1 cellular context compared by ENCODE assay signal in the genomic region with DNA sequence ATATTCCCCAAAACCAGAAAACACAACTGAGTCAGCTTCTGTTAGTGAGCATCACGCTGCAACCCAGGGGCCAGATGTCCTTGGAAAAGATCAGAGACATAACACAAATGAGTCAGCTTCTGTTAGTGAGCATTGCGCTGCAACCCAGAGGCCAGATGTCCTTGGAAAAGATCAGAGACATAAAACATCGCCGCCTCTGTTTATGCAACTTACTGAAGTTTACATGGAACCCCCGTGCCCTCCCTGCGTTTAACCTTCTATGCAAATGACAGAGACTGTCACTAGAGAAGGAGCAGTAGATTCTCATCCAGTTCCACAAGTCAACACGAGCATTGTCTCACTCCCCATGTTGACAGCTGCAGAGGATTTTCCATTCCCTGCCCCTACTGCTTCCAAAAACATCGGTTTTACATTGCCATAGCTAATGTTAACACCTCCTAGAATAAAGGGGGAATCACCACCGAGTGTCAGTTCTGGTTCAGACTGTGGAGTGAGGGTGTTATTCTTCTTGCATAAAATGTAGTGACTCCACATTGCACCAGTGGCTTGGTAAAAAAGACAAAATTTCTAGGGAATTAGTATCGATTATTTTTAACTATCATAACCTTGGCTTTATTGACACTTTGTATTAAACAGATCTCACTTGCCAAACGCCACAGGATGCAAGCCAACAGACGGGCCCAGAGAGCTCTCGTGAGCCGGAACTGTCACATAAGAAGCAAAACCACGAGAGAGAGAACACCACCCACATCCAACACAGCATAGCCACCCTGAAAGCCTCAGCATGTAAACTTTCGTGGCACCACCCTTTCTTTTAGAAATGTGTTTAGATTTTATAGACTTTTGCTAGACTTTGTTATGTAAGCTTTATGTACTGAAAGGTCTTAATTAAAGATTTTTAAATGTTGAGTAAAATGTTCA.
TF ChIP-seq lines count a peak whose summit lies in the region.

No MANE protein-coding gene starts in this region.

TF ChIP-seq in HepG2, 621 proteins besides CTCF, POLR2A, EP300 and RAD21 (continued from another document and continues in another):
- TF ChIP-seq, protein P1, sequence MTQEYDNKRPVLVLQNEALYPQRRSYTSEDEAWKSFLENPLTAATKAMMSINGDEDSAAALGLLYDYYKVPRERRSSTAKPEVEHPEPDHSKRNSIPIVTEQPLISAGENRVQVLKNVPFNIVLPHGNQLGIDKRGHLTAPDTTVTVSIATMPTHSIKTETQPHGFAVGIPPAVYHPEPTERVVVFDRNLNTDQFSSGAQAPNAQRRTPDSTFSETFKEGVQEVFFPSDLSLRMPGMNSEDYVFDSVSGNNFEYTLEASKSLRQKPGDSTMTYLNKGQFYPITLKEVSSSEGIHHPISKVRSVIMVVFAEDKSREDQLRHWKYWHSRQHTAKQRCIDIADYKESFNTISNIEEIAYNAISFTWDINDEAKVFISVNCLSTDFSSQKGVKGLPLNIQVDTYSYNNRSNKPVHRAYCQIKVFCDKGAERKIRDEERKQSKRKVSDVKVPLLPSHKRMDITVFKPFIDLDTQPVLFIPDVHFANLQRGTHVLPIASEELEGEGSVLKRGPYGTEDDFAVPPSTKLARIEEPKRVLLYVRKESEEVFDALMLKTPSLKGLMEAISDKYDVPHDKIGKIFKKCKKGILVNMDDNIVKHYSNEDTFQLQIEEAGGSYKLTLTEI (CRISPR knock-in tag; conservative IDR thresholded peaks at IDR 0.05) = no peak
- TF ChIP-seq RBM39 (IDR thresholded peaks at IDR 0.05; ENCODE audit: low read depth, low read length, poor library complexity, severe bottlenecking) (no peak), KDM5B (CRISPR knock-in tag; IDR thresholded peaks at IDR 0.05; ENCODE audit: borderline replicate concordance) (no peak), NRL (CRISPR knock-in tag; IDR thresholded peaks at IDR 0.05; ENCODE audit: borderline replicate concordance) (no peak), MED8 (CRISPR knock-in tag; IDR thresholded peaks at IDR 0.05; ENCODE audit: insufficient replicate concordance) (peak; percentile 18), YEATS4 (CRISPR knock-in tag; IDR thresholded peaks at IDR 0.05; ENCODE audit: borderline replicate concordance) (peak; percentile 78; the same call in 1 of the 2 replicates), ZFY (CRISPR knock-in tag; IDR thresholded peaks at IDR 0.05) (peak; percentile 40; the same call in 1 of the 2 replicates), KDM1A (CRISPR knock-in tag; IDR thresholded peaks at IDR 0.05) (no peak; the same call in none of the 2 replicates), SRSF4 (IDR thresholded peaks at IDR 0.05; ENCODE audit: low read depth, low read length, poor library complexity, severe bottlenecking) (no peak), ZFP37 (CRISPR knock-in tag; IDR thresholded peaks at IDR 0.05; ENCODE audit: borderline replicate concordance) (peak; percentile 92; the same call in 1 of the 2 replicates), ZNF660 (CRISPR knock-in tag; IDR thresholded peaks at IDR 0.05; ENCODE audit: borderline replicate concordance, low read depth) (no peak), ZNF225 (CRISPR knock-in tag; IDR thresholded peaks at IDR 0.05) (no peak), NFIC (IDR thresholded peaks at IDR 0.05; ENCODE audit: low read length) (peak; percentile 96), HNF4A (CRISPR knock-in tag; IDR thresholded peaks at IDR 0.05) (peak; percentile 86), ZSCAN12 (CRISPR knock-in tag; IDR thresholded peaks at IDR 0.05) (0 out of 2 replicates have a peak, but pooled peaks have one; percentile 75), GZF1 (CRISPR knock-in tag; IDR thresholded peaks at IDR 0.05) (no peak), CHD2 (IDR thresholded peaks at IDR 0.05; ENCODE audit: low read depth, low read length) (no peak), MIXL1 (CRISPR knock-in tag; IDR thresholded peaks at IDR 0.05) (peak; percentile 45; the same call in 1 of the 2 replicates), ZNF333 (CRISPR knock-in tag; IDR thresholded peaks at IDR 0.05; ENCODE audit: borderline replicate concordance) (no peak), ZNF251 (CRISPR knock-in tag; IDR thresholded peaks at IDR 0.05) (no peak), RORA (CRISPR knock-in tag; IDR thresholded peaks at IDR 0.05) (no peak), ZBTB1 (CRISPR knock-in tag; IDR thresholded peaks at IDR 0.05; ENCODE audit: borderline replicate concordance) (peak; percentile 31; the same call in 1 of the 2 replicates), ZMYM4 (CRISPR knock-in tag; IDR thresholded peaks at IDR 0.05) (peak; percentile 84), HDAC6 (IDR thresholded peaks at IDR 0.05; ENCODE audit: low read depth, low read length) (no peak; the same call in 1 of the 2 replicates), TCF12 (IDR thresholded peaks at IDR 0.05) (no peak), TCF12 (CRISPR knock-in tag; IDR thresholded peaks at IDR 0.05) (peak; percentile 92; the same call in 1 of the 2 replicates), IRX3 (CRISPR knock-in tag; IDR thresholded peaks at IDR 0.05; ENCODE audit: borderline replicate concordance, low read depth) (no peak), ZNF235 (CRISPR knock-in tag; IDR thresholded peaks at IDR 0.05; ENCODE audit: borderline replicate concordance) (no peak), SETDB1 (CRISPR knock-in tag; IDR thresholded peaks at IDR 0.05; ENCODE audit: borderline replicate concordance) (no peak), TAF1 (CRISPR knock-in tag; IDR thresholded peaks at IDR 0.05) (no peak), MBD4 (IDR thresholded peaks at IDR 0.05; ENCODE audit: borderline replicate concordance, low read length) (peak; percentile 91), ZNF496 (CRISPR knock-in tag; IDR thresholded peaks at IDR 0.05; ENCODE audit: insufficient replicate concordance) (no peak), ZNF672 (CRISPR knock-in tag; IDR thresholded peaks at IDR 0.05) (no peak), RBAK (CRISPR knock-in tag; IDR thresholded peaks at IDR 0.05) (no peak)
- TF ChIP-seq, protein P2, sequence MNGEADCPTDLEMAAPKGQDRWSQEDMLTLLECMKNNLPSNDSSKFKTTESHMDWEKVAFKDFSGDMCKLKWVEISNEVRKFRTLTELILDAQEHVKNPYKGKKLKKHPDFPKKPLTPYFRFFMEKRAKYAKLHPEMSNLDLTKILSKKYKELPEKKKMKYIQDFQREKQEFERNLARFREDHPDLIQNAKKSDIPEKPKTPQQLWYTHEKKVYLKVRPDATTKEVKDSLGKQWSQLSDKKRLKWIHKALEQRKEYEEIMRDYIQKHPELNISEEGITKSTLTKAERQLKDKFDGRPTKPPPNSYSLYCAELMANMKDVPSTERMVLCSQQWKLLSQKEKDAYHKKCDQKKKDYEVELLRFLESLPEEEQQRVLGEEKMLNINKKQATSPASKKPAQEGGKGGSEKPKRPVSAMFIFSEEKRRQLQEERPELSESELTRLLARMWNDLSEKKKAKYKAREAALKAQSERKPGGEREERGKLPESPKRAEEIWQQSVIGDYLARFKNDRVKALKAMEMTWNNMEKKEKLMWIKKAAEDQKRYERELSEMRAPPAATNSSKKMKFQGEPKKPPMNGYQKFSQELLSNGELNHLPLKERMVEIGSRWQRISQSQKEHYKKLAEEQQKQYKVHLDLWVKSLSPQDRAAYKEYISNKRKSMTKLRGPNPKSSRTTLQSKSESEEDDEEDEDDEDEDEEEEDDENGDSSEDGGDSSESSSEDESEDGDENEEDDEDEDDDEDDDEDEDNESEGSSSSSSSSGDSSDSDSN (CRISPR knock-in tag; IDR thresholded peaks at IDR 0.05) = peak; percentile 39; the same call in 1 of the 2 replicates
- TF ChIP-seq, protein P3, sequence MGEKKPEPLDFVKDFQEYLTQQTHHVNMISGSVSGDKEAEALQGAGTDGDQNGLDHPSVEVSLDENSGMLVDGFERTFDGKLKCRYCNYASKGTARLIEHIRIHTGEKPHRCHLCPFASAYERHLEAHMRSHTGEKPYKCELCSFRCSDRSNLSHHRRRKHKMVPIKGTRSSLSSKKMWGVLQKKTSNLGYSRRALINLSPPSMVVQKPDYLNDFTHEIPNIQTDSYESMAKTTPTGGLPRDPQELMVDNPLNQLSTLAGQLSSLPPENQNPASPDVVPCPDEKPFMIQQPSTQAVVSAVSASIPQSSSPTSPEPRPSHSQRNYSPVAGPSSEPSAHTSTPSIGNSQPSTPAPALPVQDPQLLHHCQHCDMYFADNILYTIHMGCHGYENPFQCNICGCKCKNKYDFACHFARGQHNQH (CRISPR knock-in tag; IDR thresholded peaks at IDR 0.05) = peak; percentile 83
- TF ChIP-seq, protein P4, sequence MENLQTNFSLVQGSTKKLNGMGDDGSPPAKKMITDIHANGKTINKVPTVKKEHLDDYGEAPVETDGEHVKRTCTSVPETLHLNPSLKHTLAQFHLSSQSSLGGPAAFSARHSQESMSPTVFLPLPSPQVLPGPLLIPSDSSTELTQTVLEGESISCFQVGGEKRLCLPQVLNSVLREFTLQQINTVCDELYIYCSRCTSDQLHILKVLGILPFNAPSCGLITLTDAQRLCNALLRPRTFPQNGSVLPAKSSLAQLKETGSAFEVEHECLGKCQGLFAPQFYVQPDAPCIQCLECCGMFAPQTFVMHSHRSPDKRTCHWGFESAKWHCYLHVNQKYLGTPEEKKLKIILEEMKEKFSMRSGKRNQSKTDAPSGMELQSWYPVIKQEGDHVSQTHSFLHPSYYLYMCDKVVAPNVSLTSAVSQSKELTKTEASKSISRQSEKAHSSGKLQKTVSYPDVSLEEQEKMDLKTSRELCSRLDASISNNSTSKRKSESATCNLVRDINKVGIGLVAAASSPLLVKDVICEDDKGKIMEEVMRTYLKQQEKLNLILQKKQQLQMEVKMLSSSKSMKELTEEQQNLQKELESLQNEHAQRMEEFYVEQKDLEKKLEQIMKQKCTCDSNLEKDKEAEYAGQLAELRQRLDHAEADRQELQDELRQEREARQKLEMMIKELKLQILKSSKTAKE (CRISPR knock-in tag; IDR thresholded peaks at IDR 0.05; ENCODE audit: borderline replicate concordance) = peak; percentile 90
- TF ChIP-seq, protein P5, sequence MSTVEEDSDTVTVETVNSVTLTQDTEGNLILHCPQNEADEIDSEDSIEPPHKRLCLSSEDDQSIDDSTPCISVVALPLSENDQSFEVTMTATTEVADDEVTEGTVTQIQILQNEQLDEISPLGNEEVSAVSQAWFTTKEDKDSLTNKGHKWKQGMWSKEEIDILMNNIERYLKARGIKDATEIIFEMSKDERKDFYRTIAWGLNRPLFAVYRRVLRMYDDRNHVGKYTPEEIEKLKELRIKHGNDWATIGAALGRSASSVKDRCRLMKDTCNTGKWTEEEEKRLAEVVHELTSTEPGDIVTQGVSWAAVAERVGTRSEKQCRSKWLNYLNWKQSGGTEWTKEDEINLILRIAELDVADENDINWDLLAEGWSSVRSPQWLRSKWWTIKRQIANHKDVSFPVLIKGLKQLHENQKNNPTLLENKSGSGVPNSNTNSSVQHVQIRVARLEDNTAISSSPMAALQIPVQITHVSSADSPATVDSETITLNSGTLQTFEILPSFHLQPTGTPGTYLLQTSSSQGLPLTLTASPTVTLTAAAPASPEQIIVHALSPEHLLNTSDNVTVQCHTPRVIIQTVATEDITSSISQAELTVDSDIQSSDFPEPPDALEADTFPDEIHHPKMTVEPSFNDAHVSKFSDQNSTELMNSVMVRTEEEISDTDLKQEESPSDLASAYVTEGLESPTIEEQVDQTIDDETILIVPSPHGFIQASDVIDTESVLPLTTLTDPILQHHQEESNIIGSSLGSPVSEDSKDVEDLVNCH (CRISPR knock-in tag; IDR thresholded peaks at IDR 0.05) = no peak
- TF ChIP-seq, protein P6, sequence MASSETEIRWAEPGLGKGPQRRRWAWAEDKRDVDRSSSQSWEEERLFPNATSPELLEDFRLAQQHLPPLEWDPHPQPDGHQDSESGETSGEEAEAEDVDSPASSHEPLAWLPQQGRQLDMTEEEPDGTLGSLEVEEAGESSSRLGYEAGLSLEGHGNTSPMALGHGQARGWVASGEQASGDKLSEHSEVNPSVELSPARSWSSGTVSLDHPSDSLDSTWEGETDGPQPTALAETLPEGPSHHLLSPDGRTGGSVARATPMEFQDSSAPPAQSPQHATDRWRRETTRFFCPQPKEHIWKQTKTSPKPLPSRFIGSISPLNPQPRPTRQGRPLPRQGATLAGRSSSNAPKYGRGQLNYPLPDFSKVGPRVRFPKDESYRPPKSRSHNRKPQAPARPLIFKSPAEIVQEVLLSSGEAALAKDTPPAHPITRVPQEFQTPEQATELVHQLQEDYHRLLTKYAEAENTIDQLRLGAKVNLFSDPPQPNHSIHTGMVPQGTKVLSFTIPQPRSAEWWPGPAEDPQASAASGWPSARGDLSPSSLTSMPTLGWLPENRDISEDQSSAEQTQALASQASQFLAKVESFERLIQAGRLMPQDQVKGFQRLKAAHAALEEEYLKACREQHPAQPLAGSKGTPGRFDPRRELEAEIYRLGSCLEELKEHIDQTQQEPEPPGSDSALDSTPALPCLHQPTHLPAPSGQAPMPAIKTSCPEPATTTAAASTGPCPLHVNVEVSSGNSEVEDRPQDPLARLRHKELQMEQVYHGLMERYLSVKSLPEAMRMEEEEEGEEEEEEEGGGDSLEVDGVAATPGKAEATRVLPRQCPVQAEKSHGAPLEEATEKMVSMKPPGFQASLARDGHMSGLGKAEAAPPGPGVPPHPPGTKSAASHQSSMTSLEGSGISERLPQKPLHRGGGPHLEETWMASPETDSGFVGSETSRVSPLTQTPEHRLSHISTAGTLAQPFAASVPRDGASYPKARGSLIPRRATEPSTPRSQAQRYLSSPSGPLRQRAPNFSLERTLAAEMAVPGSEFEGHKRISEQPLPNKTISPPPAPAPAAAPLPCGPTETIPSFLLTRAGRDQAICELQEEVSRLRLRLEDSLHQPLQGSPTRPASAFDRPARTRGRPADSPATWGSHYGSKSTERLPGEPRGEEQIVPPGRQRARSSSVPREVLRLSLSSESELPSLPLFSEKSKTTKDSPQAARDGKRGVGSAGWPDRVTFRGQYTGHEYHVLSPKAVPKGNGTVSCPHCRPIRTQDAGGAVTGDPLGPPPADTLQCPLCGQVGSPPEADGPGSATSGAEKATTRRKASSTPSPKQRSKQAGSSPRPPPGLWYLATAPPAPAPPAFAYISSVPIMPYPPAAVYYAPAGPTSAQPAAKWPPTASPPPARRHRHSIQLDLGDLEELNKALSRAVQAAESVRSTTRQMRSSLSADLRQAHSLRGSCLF (CRISPR knock-in tag; IDR thresholded peaks at IDR 0.05; ENCODE audit: borderline replicate concordance) = no peak
- TF ChIP-seq, protein P7, sequence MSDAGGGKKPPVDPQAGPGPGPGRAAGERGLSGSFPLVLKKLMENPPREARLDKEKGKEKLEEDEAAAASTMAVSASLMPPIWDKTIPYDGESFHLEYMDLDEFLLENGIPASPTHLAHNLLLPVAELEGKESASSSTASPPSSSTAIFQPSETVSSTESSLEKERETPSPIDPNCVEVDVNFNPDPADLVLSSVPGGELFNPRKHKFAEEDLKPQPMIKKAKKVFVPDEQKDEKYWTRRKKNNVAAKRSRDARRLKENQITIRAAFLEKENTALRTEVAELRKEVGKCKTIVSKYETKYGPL (CRISPR knock-in tag; IDR thresholded peaks at IDR 0.05) = peak; percentile 92
- TF ChIP-seq, protein P8, sequence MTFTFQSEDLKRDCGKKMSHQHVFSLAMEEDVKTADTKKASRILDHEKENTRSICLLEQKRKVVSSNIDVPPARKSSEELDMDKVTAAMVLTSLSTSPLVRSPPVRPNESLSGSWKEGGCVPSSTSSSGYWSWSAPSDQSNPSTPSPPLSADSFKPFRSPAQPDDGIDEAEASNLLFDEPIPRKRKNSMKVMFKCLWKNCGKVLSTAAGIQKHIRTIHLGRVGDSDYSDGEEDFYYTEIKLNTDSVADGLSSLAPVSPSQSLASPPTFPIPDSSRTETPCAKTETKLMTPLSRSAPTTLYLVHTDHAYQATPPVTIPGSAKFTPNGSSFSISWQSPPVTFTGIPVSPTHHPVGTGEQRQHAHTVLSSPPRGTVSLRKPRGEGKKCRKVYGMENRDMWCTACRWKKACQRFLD (CRISPR knock-in tag; IDR thresholded peaks at IDR 0.05; ENCODE audit: borderline replicate concordance) = no peak; the same call in 1 of the 2 replicates
- TF ChIP-seq, protein P9, sequence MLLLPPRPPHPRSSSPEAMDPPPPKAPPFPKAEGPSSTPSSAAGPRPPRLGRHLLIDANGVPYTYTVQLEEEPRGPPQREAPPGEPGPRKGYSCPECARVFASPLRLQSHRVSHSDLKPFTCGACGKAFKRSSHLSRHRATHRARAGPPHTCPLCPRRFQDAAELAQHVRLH (CRISPR knock-in tag; IDR thresholded peaks at IDR 0.05; ENCODE audit: borderline replicate concordance, low read depth) = peak; percentile 83; the same call in 1 of the 2 replicates
